8 cellular contexts compared by ENCODE assay signal in genomic region chr12:107093547-107094448, GRCh38. TPM values are rescaled to one million over a fixed set of nuclear protein-coding genes. Genes with fewer than 3 reads are reported as not detected.
DNase-seq lines count a peak whose midpoint lies in the region; ATAC-seq and TF ChIP-seq lines count a peak whose summit lies in the region.

Gene CRY1, minus strand, starts transcription at chr12:107093549. Its CDS starts 588 bp downstream, at chr12:107092961.

- H3K36me3 ChIP-seq in left ventricle myocardium inferior = no peaks in the 10 kb centered on the region

- peaks cover 4% of the 10 kb centered on the region for H3K9me3 ChIP-seq in left ventricle myocardium inferior (replicated peaks)

- ATAC-seq in HG02763 (IDR thresholded peaks at IDR 0.05; ENCODE audit: unreplicated experiment) = peak; percentile 76

- peak within 1 kb of the TSS; percentile 94 for H3K4me3 ChIP-seq in left ventricle myocardium inferior

- H3K9me3 Mint-ChIP-seq in type B pancreatic cell = no peaks in the 10 kb centered on the region

- no peaks in the 10 kb centered on the region for H3K36me3 Mint-ChIP-seq in type B pancreatic cell

- no peaks in the 10 kb centered on the region for H3K4me1 Mint-ChIP-seq in type B pancreatic cell (ENCODE audit: unreplicated experiment)

- no peak within 1 kb of the TSS for H3K27ac Mint-ChIP-seq in type B pancreatic cell

- POLR2A ChIA-PET in GM10248 (lab: Yijun Ruan, JAX) = interaction anchor here (0.9 kb wide), 1 partner anchor 138 kb away, joined by 4 read pairs; the partner anchor contains the start of gene TMEM263

- intact Hi-C loops in left ventricle myocardium inferior (cut with micrococcal nuclease) = no loop called here
- intact Hi-C loops in posterior cingulate gyrus (cut with DNase I) = loop anchor here (2.0 to 5.0 kb wide), 2 partner anchors 107 to 136 kb away; partner anchors contain the start of genes MTERF2 and TMEM263

- H3K4me1 ChIP-seq in left ventricle myocardium inferior = peaks cover 41% of the 10 kb centered on the region

- TF ChIP-seq CTCF in GM10248 (IDR thresholded peaks at IDR 0.05; ENCODE audit: control extremely low read depth, extremely low read depth, low read depth, missing control alignments) (no peak), left ventricle myocardium inferior (IDR thresholded peaks at IDR 0.05; ENCODE audit: borderline replicate concordance) (no peak), type B pancreatic cell (conservative IDR thresholded peaks at IDR 0.05) (no peak)

- no peaks in the 10 kb centered on the region for H3K27me3 ChIP-seq in left ventricle myocardium inferior (ENCODE audit: low read depth)

- H3K4me3 Mint-ChIP-seq in type B pancreatic cell = no peak within 1 kb of the TSS

- no peaks in the 10 kb centered on the region for H3K27me3 Mint-ChIP-seq in type B pancreatic cell

- CTCF ChIA-PET in GM10248 (lab: Yijun Ruan, JAX) = interaction anchor here (1.2 to 1.7 kb wide), 2 partner anchors 12 to 514 kb away, joined by 4 to 19 read pairs; no protein-coding TSS in a partner anchor

- peak within 1 kb of the TSS; percentile 92 for H3K27ac ChIP-seq in left ventricle myocardium inferior (replicated peaks)

- DNase-seq in GM10248 (ENCODE audit: extremely low spot score) = peak; percentile 90
- DNase-seq in NCI-H146 treated with DMSO at 0.1 percent for 48 hours (lab: John Stamatoyannopoulos, UW; ENCODE audit: unreplicated experiment) = peak; percentile 90
- peak; percentile 82 to 95 (median 89) for DNase-seq in T-helper 2 cell
- DNase-seq in amygdala (lab: John Stamatoyannopoulos, UW) = peak; percentile 80 to 100 (median 95)
- peak; percentile 96 for DNase-seq in left ventricle myocardium inferior
- DNase-seq in posterior cingulate gyrus = peak; percentile 90 to 99 (median 95)
- peak; percentile 98 for DNase-seq in type B pancreatic cell (ENCODE audit: extremely low spot score, unreplicated experiment)

RNA-seq across cellular contexts. Expression of gene CRY1, which starts in this region (rescaled TPM):
- total RNA-seq in left ventricle myocardium inferior (10.0 TPM), type B pancreatic cell (ENCODE audit: low replicate concordance) (14.6 and 23.9 TPM in 2 replicates)

Comparison
In these comparisons a context has a peak if more than half of its experiments do, and no peak if none do; other contexts are left out.
1. Peak in every context shown above with its lines: DNase-seq, ATAC-seq, H3K4me3 ChIP-seq and H3K27ac ChIP-seq.